In genomic region chr5:134444941-134445471, GRCh38 we compare ENCODE assay signal across 17 cellular contexts.
"Had no signal": no experiment of that assay in that cellular context is flagged by ENCODE, and none has a peak within 500 bp of the region (broad histone marks: within the 10 kb centered on the region; RNA-seq: fewer than 3 reads in every experiment).

No MANE protein-coding gene starts in this region.

- H3K36me3 ChIP-seq: heart left ventricle, tibial nerve had no signal

- H3K27ac ChIP-seq: coronary artery, heart left ventricle, tibial nerve had no signal

- DNase-seq: activated CD4-positive, alpha-beta T cell treated with anti-CD3 and anti-CD28 coated beads, Interleukin-2, amount 50 U/mL, for 48 hours; activated naive CD4-positive, alpha-beta T cell treated with anti-CD3 and anti-CD28 coated beads, Interleukin-2, amount 50 U/mL, for 16 hours; central memory CD4-positive, alpha-beta T cell; effector CD4-positive, alpha-beta T cell; foreskin melanocyte; heart left ventricle; left colon; mucosa of descending colon; nucleus accumbens; SK-N-SH; stimulated activated CD4-positive, alpha-beta T cell treated with anti-CD3 and anti-CD28 coated beads, Interleukin-2, amount 100 ng/mL, for 24 hours; T-helper 1 cell had no signal

- H3K4me3 ChIP-seq: coronary artery, heart left ventricle, mucosa of descending colon, psoas muscle, tibial nerve had no signal

- H3K36me3 Mint-ChIP-seq: natural killer cell treated with Interleukin-12 subunit alpha and Interleukin-12 subunit beta and Interleukin-15 and Interleukin-18, amount 100 ng/mL, for 72 hours had no signal

- H3K4me2 ChIP-seq: SK-N-SH had no signal

- H3K27ac Mint-ChIP-seq: natural killer cell treated with Interleukin-12 subunit alpha and Interleukin-12 subunit beta and Interleukin-15 and Interleukin-18, amount 100 ng/mL, for 72 hours had no signal

- H3K27me3 ChIP-seq: heart left ventricle, tibial nerve had no signal

- H3K9me3 Mint-ChIP-seq: natural killer cell treated with Interleukin-12 subunit alpha and Interleukin-12 subunit beta and Interleukin-15 and Interleukin-18, amount 100 ng/mL, for 72 hours had no signal

- H3K9me3 ChIP-seq: heart left ventricle, mucosa of descending colon, psoas muscle, SK-N-SH, tibial nerve had no signal

- H3K4me1 ChIP-seq: heart left ventricle had no signal

- H3K4me3 Mint-ChIP-seq: natural killer cell treated with Interleukin-12 subunit alpha and Interleukin-12 subunit beta and Interleukin-15 and Interleukin-18, amount 100 ng/mL, for 72 hours had no signal

- ATAC-seq: heart left ventricle, mucosa of descending colon, sciatic nerve had no signal

- H3K9ac ChIP-seq: SK-N-SH had no signal
